Comparison of ENCODE assay signal across 14 cellular contexts in the genomic region with DNA sequence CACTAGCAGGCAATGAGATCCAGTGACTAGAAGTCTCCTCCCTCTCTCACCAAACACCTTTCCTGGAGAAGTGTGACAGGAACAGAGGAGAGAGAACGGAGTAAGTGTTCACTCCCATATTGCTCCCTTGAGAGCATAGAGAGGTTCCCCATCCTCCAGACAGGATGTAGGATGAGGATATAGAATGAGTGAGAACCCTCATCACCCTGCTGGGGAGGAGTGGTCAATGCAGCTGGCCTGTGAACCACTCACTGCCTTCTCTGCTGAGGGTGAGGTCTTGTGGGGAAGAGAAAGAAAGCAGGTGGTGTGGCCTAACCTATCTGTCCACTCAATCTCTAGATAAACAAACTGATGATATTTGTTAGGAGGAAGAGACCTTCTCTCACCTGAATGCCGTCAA.
A peak's percentile ranks its signal among the peaks of the same experiment; 100 is the strongest.
DNase-seq lines count a peak whose midpoint lies in the region; ATAC-seq and TF ChIP-seq lines count a peak whose summit lies in the region.
"Had no signal": no experiment of that assay in that cellular context is flagged by ENCODE, and none has a peak within 500 bp of the region (broad histone marks: within the 10 kb centered on the region; RNA-seq: fewer than 3 reads in every experiment).

No MANE protein-coding gene starts in this region.

- no peak overlapping the region for H3K27ac ChIP-seq in SJCRH30
- H3K27ac ChIP-seq: psoas muscle had no signal

- no peak overlapping the region for H3K27ac Mint-ChIP-seq in nephron progenitor cell
- H3K27ac Mint-ChIP-seq: naive thymus-derived CD4-positive, alpha-beta T cell had no signal

- TF ChIP-seq CTCF in GM12872 (IDR thresholded peaks at IDR 0.05; ENCODE audit: insufficient read depth, low read depth, low read length), result peak; percentile 25; the same call in 1 of the 3 replicates
- TF ChIP-seq CTCF in nephron progenitor cell (IDR thresholded peaks at IDR 0.05), result peak; percentile 13

- no peaks in the 10 kb centered on the region for H3K36me3 Mint-ChIP-seq in nephron progenitor cell (ENCODE audit: low read depth)
- H3K36me3 Mint-ChIP-seq: naive thymus-derived CD4-positive, alpha-beta T cell had no signal

- no peaks in the 10 kb centered on the region for H3K27me3 Mint-ChIP-seq in nephron progenitor cell (ENCODE audit: low read depth, poor library complexity)
- H3K27me3 Mint-ChIP-seq: central memory CD8-positive, alpha-beta T cell; naive thymus-derived CD4-positive, alpha-beta T cell had no signal

- H3K9me3 ChIP-seq in SJCRH30 (replicated peaks), result no peaks in the 10 kb centered on the region
- H3K9me3 ChIP-seq: MG63, psoas muscle had no signal

- H3K4me1 ChIP-seq in SJCRH30, result no peaks in the 10 kb centered on the region
- H3K4me1 ChIP-seq: psoas muscle had no signal

- no peak overlapping the region for H3K4me3 ChIP-seq in SJCRH30
- H3K4me3 ChIP-seq: MG63, psoas muscle had no signal

- H3K36me3 ChIP-seq in SJCRH30, result no peaks in the 10 kb centered on the region
- H3K36me3 ChIP-seq: MG63 had no signal

- no peaks in the 10 kb centered on the region for H3K9me3 Mint-ChIP-seq in nephron progenitor cell

- peaks cover 4% of the 10 kb centered on the region for H3K4me1 Mint-ChIP-seq in nephron progenitor cell
- H3K4me1 Mint-ChIP-seq: central memory CD8-positive, alpha-beta T cell; naive thymus-derived CD4-positive, alpha-beta T cell had no signal

- ATAC-seq in HG03342 (IDR thresholded peaks at IDR 0.05; ENCODE audit: unreplicated experiment) (no peak), HG03097 (IDR thresholded peaks at IDR 0.05; ENCODE audit: low FRiP score, unreplicated experiment) (no peak)
- ATAC-seq: naive thymus-derived CD4-positive, alpha-beta T cell; psoas muscle had no signal

- H3K4me3 Mint-ChIP-seq in nephron progenitor cell, result no peak overlapping the region
- H3K4me3 Mint-ChIP-seq: central memory CD8-positive, alpha-beta T cell; naive thymus-derived CD4-positive, alpha-beta T cell had no signal

- DNase-seq in HT1080 (ENCODE audit: low read depth), result peak; percentile 39
- peak; percentile 21 to 51 for DNase-seq in SJCRH30
- DNase-seq in nephron progenitor cell, result peak; percentile 2
- DNase-seq in NCI-H2081 treated with DMSO at 0.1 percent for 48 hours (lab: John Stamatoyannopoulos, UW), result no peak
- DNase-seq: AML-193; effector memory CD4-positive, alpha-beta T cell; MG63; naive thymus-derived CD4-positive, alpha-beta T cell; OCI-M1; psoas muscle had no signal

- H3K27me3 ChIP-seq in SJCRH30, result no peaks in the 10 kb centered on the region
- H3K27me3 ChIP-seq: MG63 had no signal
